ENCODE assay signal across 1 cellular context in the genomic region with DNA sequence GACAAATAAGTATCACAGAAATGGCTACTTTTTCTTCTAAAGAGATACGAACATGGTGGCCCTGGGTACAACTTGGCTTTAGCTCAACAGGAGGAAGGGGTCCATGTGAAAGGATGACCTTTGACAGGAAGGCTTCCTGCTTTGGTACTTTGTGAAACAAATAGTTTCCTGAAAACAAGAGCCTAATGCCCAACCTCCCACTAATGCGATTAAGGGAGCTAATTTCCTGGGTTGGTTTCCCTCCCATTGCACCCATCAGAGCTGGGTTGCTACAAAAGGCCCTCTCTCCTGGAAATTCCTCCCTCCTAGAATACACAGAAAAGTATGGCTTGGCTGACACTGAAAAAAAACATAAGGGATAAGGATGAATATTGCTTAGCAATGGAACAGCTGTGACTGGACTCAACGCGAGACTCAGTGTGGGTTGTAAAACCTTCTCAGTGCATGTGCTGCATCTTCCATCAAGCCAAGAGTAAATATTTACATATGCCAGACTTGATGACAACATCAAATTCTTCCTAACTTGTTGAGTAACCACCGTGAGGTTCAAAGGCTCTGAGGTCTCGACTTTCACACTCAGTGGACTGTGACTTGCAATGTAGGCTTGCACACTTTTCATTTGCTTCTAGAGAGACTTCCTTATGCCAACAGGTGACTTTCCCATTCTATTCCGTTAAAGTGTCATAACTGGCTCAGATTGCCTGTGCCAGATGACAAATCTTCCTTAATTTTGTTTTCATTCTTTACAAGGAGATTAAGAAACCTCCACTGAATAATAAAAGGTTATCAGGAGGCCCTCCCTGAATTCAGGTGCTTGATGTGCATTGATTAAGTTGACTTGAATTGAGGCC.
TF ChIP-seq lines count a peak whose summit lies in the region.

No MANE protein-coding gene starts in this region.

TF ChIP-seq in HepG2, 621 proteins besides CTCF, POLR2A, EP300 and RAD21 (continued from another document and continues in another):
- no peak for TF ChIP-seq TERF1 (CRISPR knock-in tag; IDR thresholded peaks at IDR 0.05)
- 0 out of 2 replicates have a peak, but pooled peaks have one; percentile 27 for TF ChIP-seq KAT8 (CRISPR knock-in tag; IDR thresholded peaks at IDR 0.05)
- TF ChIP-seq CBX5 (CRISPR knock-in tag; IDR thresholded peaks at IDR 0.05; ENCODE audit: borderline replicate concordance): peak; percentile 44; the same call in 1 of the 2 replicates
- TF ChIP-seq, protein P1, sequence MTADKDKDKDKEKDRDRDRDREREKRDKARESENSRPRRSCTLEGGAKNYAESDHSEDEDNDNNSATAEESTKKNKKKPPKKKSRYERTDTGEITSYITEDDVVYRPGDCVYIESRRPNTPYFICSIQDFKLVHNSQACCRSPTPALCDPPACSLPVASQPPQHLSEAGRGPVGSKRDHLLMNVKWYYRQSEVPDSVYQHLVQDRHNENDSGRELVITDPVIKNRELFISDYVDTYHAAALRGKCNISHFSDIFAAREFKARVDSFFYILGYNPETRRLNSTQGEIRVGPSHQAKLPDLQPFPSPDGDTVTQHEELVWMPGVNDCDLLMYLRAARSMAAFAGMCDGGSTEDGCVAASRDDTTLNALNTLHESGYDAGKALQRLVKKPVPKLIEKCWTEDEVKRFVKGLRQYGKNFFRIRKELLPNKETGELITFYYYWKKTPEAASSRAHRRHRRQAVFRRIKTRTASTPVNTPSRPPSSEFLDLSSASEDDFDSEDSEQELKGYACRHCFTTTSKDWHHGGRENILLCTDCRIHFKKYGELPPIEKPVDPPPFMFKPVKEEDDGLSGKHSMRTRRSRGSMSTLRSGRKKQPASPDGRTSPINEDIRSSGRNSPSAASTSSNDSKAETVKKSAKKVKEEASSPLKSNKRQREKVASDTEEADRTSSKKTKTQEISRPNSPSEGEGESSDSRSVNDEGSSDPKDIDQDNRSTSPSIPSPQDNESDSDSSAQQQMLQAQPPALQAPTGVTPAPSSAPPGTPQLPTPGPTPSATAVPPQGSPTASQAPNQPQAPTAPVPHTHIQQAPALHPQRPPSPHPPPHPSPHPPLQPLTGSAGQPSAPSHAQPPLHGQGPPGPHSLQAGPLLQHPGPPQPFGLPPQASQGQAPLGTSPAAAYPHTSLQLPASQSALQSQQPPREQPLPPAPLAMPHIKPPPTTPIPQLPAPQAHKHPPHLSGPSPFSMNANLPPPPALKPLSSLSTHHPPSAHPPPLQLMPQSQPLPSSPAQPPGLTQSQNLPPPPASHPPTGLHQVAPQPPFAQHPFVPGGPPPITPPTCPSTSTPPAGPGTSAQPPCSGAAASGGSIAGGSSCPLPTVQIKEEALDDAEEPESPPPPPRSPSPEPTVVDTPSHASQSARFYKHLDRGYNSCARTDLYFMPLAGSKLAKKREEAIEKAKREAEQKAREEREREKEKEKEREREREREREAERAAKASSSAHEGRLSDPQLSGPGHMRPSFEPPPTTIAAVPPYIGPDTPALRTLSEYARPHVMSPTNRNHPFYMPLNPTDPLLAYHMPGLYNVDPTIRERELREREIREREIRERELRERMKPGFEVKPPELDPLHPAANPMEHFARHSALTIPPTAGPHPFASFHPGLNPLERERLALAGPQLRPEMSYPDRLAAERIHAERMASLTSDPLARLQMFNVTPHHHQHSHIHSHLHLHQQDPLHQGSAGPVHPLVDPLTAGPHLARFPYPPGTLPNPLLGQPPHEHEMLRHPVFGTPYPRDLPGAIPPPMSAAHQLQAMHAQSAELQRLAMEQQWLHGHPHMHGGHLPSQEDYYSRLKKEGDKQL (CRISPR knock-in tag; IDR thresholded peaks at IDR 0.05; ENCODE audit: low read depth): no peak
- no peak for TF ChIP-seq MAF1 (CRISPR knock-in tag; IDR thresholded peaks at IDR 0.05; ENCODE audit: borderline replicate concordance)
- no peak for TF ChIP-seq KDM1A (CRISPR knock-in tag; IDR thresholded peaks at IDR 0.05)
- TF ChIP-seq ZNF678 (CRISPR knock-in tag; IDR thresholded peaks at IDR 0.05): no peak
- peak; percentile 59; the same call in 1 of the 2 replicates for TF ChIP-seq ZGPAT (CRISPR knock-in tag; IDR thresholded peaks at IDR 0.05)
- TF ChIP-seq, protein P2, sequence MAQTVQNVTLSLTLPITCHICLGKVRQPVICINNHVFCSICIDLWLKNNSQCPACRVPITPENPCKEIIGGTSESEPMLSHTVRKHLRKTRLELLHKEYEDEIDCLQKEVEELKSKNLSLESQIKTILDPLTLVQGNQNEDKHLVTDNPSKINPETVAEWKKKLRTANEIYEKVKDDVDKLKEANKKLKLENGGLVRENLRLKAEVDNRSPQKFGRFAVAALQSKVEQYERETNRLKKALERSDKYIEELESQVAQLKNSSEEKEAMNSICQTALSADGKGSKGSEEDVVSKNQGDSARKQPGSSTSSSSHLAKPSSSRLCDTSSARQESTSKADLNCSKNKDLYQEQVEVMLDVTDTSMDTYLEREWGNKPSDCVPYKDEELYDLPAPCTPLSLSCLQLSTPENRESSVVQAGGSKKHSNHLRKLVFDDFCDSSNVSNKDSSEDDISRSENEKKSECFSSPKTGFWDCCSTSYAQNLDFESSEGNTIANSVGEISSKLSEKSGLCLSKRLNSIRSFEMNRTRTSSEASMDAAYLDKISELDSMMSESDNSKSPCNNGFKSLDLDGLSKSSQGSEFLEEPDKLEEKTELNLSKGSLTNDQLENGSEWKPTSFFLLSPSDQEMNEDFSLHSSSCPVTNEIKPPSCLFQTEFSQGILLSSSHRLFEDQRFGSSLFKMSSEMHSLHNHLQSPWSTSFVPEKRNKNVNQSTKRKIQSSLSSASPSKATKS (CRISPR knock-in tag; IDR thresholded peaks at IDR 0.05): no peak
- TF ChIP-seq ZNF839 (CRISPR knock-in tag; IDR thresholded peaks at IDR 0.05; ENCODE audit: borderline replicate concordance): no peak
- TF ChIP-seq PPARG (CRISPR knock-in tag; conservative IDR thresholded peaks at IDR 0.05): no peak
- TF ChIP-seq TARDBP (CRISPR knock-in tag; IDR thresholded peaks at IDR 0.05): no peak
- peak; percentile 77 for TF ChIP-seq FOSL2 (CRISPR knock-in tag; IDR thresholded peaks at IDR 0.05)
- no peak for TF ChIP-seq ZNF687 (CRISPR knock-in tag; IDR thresholded peaks at IDR 0.05)
- TF ChIP-seq, protein P3, sequence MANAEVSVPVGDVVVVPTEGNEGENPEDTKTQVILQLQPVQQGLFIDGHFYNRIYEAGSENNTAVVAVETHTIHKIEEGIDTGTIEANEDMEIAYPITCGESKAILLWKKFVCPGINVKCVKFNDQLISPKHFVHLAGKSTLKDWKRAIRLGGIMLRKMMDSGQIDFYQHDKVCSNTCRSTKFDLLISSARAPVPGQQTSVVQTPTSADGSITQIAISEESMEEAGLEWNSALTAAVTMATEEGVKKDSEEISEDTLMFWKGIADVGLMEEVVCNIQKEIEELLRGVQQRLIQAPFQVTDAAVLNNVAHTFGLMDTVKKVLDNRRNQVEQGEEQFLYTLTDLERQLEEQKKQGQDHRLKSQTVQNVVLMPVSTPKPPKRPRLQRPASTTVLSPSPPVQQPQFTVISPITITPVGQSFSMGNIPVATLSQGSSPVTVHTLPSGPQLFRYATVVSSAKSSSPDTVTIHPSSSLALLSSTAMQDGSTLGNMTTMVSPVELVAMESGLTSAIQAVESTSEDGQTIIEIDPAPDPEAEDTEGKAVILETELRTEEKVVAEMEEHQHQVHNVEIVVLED (CRISPR knock-in tag; IDR thresholded peaks at IDR 0.05; ENCODE audit: borderline replicate concordance): no peak
- no peak for TF ChIP-seq KLF15 (CRISPR knock-in tag; IDR thresholded peaks at IDR 0.05; ENCODE audit: borderline replicate concordance)
- TF ChIP-seq BCL6 (CRISPR knock-in tag; IDR thresholded peaks at IDR 0.05): peak; percentile 35; the same call in 1 of the 2 replicates
- no peak for TF ChIP-seq ZNF160 (CRISPR knock-in tag; IDR thresholded peaks at IDR 0.05)
- TF ChIP-seq ZNF749 (CRISPR knock-in tag; IDR thresholded peaks at IDR 0.05; ENCODE audit: borderline replicate concordance): no peak
- TF ChIP-seq SOX13 (IDR thresholded peaks at IDR 0.05): no peak
- peak in 1 of 2 experiments; percentile 60; a peak in 1 of 4 replicates for TF ChIP-seq SOX13 (CRISPR knock-in tag; conservative IDR thresholded peaks at IDR 0.05 in 1 of 2, IDR thresholded peaks at IDR 0.05 in 1 of 2)
- TF ChIP-seq SP140L (CRISPR knock-in tag; IDR thresholded peaks at IDR 0.05; ENCODE audit: borderline replicate concordance): no peak
- no peak for TF ChIP-seq SMAD1 (CRISPR knock-in tag; IDR thresholded peaks at IDR 0.05; ENCODE audit: borderline replicate concordance, low read depth)
- 0 out of 2 replicates have a peak, but pooled peaks have one; percentile 29 for TF ChIP-seq THAP11 (CRISPR knock-in tag; IDR thresholded peaks at IDR 0.05)
- TF ChIP-seq ZNF430 (CRISPR knock-in tag; IDR thresholded peaks at IDR 0.05): no peak
- TF ChIP-seq MAFK (conservative IDR thresholded peaks at IDR 0.05 in 1 of 2, IDR thresholded peaks at IDR 0.05 in 1 of 2; ENCODE audit: low read length in 2 of 2): peak; percentile 2 to 51; a peak in 2 of 4 replicates
- peak; percentile 78 for TF ChIP-seq GATAD2A (CRISPR knock-in tag; IDR thresholded peaks at IDR 0.05)
- 0 out of 2 replicates have a peak, but pooled peaks have one; percentile 20 for TF ChIP-seq RCOR2 (CRISPR knock-in tag; IDR thresholded peaks at IDR 0.05)
- TF ChIP-seq JUND (CRISPR knock-in tag; IDR thresholded peaks at IDR 0.05): 0 out of 2 replicates have a peak, but pooled peaks have one; percentile 28
- 0 out of 2 replicates have a peak, but pooled peaks have one; percentile 22 for TF ChIP-seq JUN (CRISPR knock-in tag; IDR thresholded peaks at IDR 0.05)
- no peak for TF ChIP-seq ZNF292 (CRISPR knock-in tag; IDR thresholded peaks at IDR 0.05; ENCODE audit: borderline replicate concordance, low read depth)
- TF ChIP-seq ZNF772 (CRISPR knock-in tag; IDR thresholded peaks at IDR 0.05): no peak
- TF ChIP-seq SNAI1 (CRISPR knock-in tag; IDR thresholded peaks at IDR 0.05; ENCODE audit: borderline replicate concordance): no peak
- no peak for TF ChIP-seq ARHGAP35 (CRISPR knock-in tag; IDR thresholded peaks at IDR 0.05; ENCODE audit: borderline replicate concordance)
- no peak for TF ChIP-seq NAIF1 (CRISPR knock-in tag; IDR thresholded peaks at IDR 0.05; ENCODE audit: borderline replicate concordance)
- TF ChIP-seq FOXO4 (CRISPR knock-in tag; conservative IDR thresholded peaks at IDR 0.05): no peak
- TF ChIP-seq ZMAT5 (CRISPR knock-in tag; IDR thresholded peaks at IDR 0.05; ENCODE audit: borderline replicate concordance, low read depth): no peak
- TF ChIP-seq CREBL2 (CRISPR knock-in tag; IDR thresholded peaks at IDR 0.05; ENCODE audit: borderline replicate concordance): no peak
- TF ChIP-seq RFX1 (IDR thresholded peaks at IDR 0.05): no peak
